Comparison of ENCODE assay signal across 22 cellular contexts in the genomic region with DNA sequence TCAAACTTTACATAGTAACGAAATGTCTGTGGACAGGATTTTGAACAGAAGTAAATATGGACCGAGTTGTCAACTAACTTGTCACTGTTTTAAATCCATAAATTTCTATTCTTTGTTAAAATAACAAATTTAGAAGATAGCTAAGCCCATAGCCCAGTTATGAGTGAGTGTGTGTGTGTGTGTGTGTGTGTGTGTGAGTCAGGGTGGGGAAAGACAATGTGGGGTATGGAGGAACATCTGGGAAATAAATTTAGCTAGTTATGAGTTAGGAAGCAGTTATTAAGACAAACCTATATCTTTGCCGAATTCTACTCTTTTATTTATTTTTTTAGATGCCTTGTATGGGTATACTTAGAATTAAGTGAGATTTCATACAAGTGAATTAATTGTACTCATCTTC. TPM values are rescaled to one million over a fixed set of nuclear protein-coding genes. Genes with fewer than 3 reads are reported as not detected.
DNase-seq lines count a peak whose midpoint lies in the region; ATAC-seq and TF ChIP-seq lines count a peak whose summit lies in the region.
"Had no signal": no experiment of that assay in that cellular context is flagged by ENCODE, and none has a peak within 500 bp of the region (broad histone marks: within the 10 kb centered on the region; RNA-seq: fewer than 3 reads in every experiment).

No MANE protein-coding gene starts in this region.

- H3K23ac ChIP-seq in mesenchymal stem cell (ENCODE audit: low read length in 2 of 2), result no peak overlapping the region

- peaks cover 23% of the 10 kb centered on the region for H3K79me2 ChIP-seq in ACC112 (ENCODE audit: control insufficient read depth, insufficient read depth, low read length, unreplicated experiment)

- H3K4me2 ChIP-seq in mesenchymal stem cell (ENCODE audit: low read length, poor library complexity, severe bottlenecking), result no peak overlapping the region
- H3K4me2 ChIP-seq: A549; BLaER1 treated with 17β-estradiol and CSF1 and Interleukin-3, amounts not matched to agents 10 nM and 100 nM had no signal

- peaks cover 35% of the 10 kb centered on the region for H3K4me1 ChIP-seq in ACC112 (ENCODE audit: control insufficient read depth, insufficient read depth, low read length, unreplicated experiment)
- no peaks in the 10 kb centered on the region for H3K4me1 ChIP-seq in mesenchymal stem cell (ENCODE audit: control insufficient read depth, insufficient read depth, low read depth, low read length)
- H3K4me1 ChIP-seq: BLaER1 treated with 17β-estradiol and CSF1 and Interleukin-3, amounts not matched to agents 10 nM and 100 nM; HAP-1 had no signal

- WGBS in mesenchymal stem cell, result no CpG with 5 or more reads among the region's 3 CpGs
- WGBS in lower leg skin, 2 donors, result 82 to 85% methylated on average over 3 of the region's 3 CpGs

- no peak overlapping the region for H4K91ac ChIP-seq in mesenchymal stem cell (ENCODE audit: low read length)

- no peak overlapping the region for H3K18ac ChIP-seq in mesenchymal stem cell (ENCODE audit: low read depth in 1 of 2, low read length in 2 of 2)

- no peak overlapping the region for H3K4me3 ChIP-seq in ACC112 (ENCODE audit: low read depth, low read length)
- peak overlapping the region; percentile 29 for H3K4me3 ChIP-seq in SK-N-MC
- H3K4me3 ChIP-seq in mesenchymal stem cell (ENCODE audit: insufficient read depth in 1 of 2, low read depth in 1 of 2, low read length in 2 of 2), result no peak overlapping the region
- H3K4me3 ChIP-seq in brain microvascular endothelial cell (ENCODE audit: low read depth, low read length), result no peak overlapping the region
- H3K4me3 ChIP-seq in lower leg skin (ENCODE audit: low read depth, poor library complexity, severe bottlenecking), result no peak overlapping the region
- H3K4me3 ChIP-seq: A549; BLaER1 treated with 17β-estradiol and CSF1 and Interleukin-3, amounts not matched to agents 10 nM and 100 nM; GM12878; HAP-1 had no signal

- H3K27me3 ChIP-seq in ACC112 (ENCODE audit: insufficient read depth, low read length), result no peaks in the 10 kb centered on the region
- no peaks in the 10 kb centered on the region for H3K27me3 ChIP-seq in mesenchymal stem cell (ENCODE audit: control insufficient read depth in 1 of 2, insufficient read depth in 1 of 2, low read length in 2 of 2)
- no peaks in the 10 kb centered on the region for H3K27me3 ChIP-seq in brain microvascular endothelial cell (replicated peaks)
- H3K27me3 ChIP-seq: BLaER1 treated with 17β-estradiol and CSF1 and Interleukin-3, amounts not matched to agents 10 nM and 100 nM had no signal

- intact Hi-C loops in left colon (cut with DNase I, micrococcal nuclease), result no loop called here
- intact Hi-C loops in lower leg skin (cut with DNase I; ENCODE audit: low total_unique reads), result no loop called here

- H3K4me3 Mint-ChIP-seq in HFFc6, result peak overlapping the region; percentile 2; the same call in 1 of the 2 replicates
- H3K4me3 Mint-ChIP-seq: B cell; CD4-positive, CD25-positive, alpha-beta regulatory T cell; CD8-positive, alpha-beta memory T cell; IgD-negative memory B cell had no signal

- in situ Hi-C loops in brain microvascular endothelial cell (cut with HindIII; ENCODE audit: low pct_ligation_motif_present, low sequenced_read_pairs), result no loop called here

- peaks cover 18% of the 10 kb centered on the region for H3K36me3 Mint-ChIP-seq in HFFc6 (ENCODE audit: low read depth)
- H3K36me3 Mint-ChIP-seq: CD4-positive, CD25-positive, alpha-beta regulatory T cell; IgD-negative memory B cell had no signal

- no peak overlapping the region for H2AK5ac ChIP-seq in mesenchymal stem cell (ENCODE audit: low read length, severe bottlenecking)

- H3K27me3 Mint-ChIP-seq in HFFc6 (ENCODE audit: insufficient read depth), result peaks cover 2% of the 10 kb centered on the region; the same call in 1 of the 2 replicates

- DNase-seq in HFFc6 (no peak), SK-N-MC (ENCODE audit: low read depth, low spot score) (no peak), mesenchymal stem cell (no peak), NCI-H510A treated with DMSO at 0.1 percent for 48 hours (lab: John Stamatoyannopoulos, UW) (no peak), left colon (no peak), brain microvascular endothelial cell (no peak), lower leg skin (ENCODE audit: low spot score in 2 of 2) (no peak)
- DNase-seq: CD4-positive, CD25-positive, alpha-beta regulatory T cell; CD8-positive, alpha-beta memory T cell; COR-L47; DMS 273 treated with DMSO at 0.1 percent for 48 hours; DMS53; DND-41 had no signal

- no peak for TF ChIP-seq POLR2A in lower leg skin (IDR thresholded peaks at IDR 0.05)

- TF ChIP-seq CTCF in HFFc6 (IDR thresholded peaks at IDR 0.05) (no peak), brain microvascular endothelial cell (IDR thresholded peaks at IDR 0.05; ENCODE audit: low read depth, low read length, missing control alignments) (no peak), lower leg skin (IDR thresholded peaks at IDR 0.05) (no peak)

- peaks cover 69% of the 10 kb centered on the region for H3K4me1 Mint-ChIP-seq in HFFc6 (ENCODE audit: low read depth)
- H3K4me1 Mint-ChIP-seq: B cell; CD4-positive, CD25-positive, alpha-beta regulatory T cell; CD8-positive, alpha-beta memory T cell; IgD-negative memory B cell had no signal

- no peaks in the 10 kb centered on the region for H3K9me3 Mint-ChIP-seq in HFFc6
- H3K9me3 Mint-ChIP-seq: IgD-negative memory B cell had no signal

- ATAC-seq in left colon, result no peak
- ATAC-seq: A549, GM12878 had no signal

- H2BK5ac ChIP-seq in mesenchymal stem cell (ENCODE audit: low read depth, low read length, poor library complexity, severe bottlenecking), result no peak overlapping the region

- H3K79me1 ChIP-seq in mesenchymal stem cell (replicated peaks; ENCODE audit: low read length, poor library complexity, severe bottlenecking), result peaks cover 5% of the 10 kb centered on the region

- no peaks in the 10 kb centered on the region for H3K9me3 ChIP-seq in SK-N-MC (ENCODE audit: low read depth, low read length)
- no peaks in the 10 kb centered on the region for H3K9me3 ChIP-seq in mesenchymal stem cell (ENCODE audit: control insufficient read depth, low read length)
- H3K9me3 ChIP-seq: A549 had no signal

- peak overlapping the region; percentile 54 for H3K27ac ChIP-seq in ACC112 (ENCODE audit: low read depth, low read length)
- H3K27ac ChIP-seq in SK-N-MC, result peak overlapping the region; percentile 95
- H3K27ac ChIP-seq in mesenchymal stem cell (ENCODE audit: low read length, poor library complexity, severe bottlenecking), result no peak overlapping the region
- no peak overlapping the region for H3K27ac ChIP-seq in brain microvascular endothelial cell
- H3K27ac ChIP-seq: 22Rv1; A549; BLaER1 treated with 17β-estradiol and CSF1 and Interleukin-3, amounts not matched to agents 10 nM and 100 nM; HL-60 had no signal

- H3K9ac ChIP-seq in SK-N-MC (ENCODE audit: insufficient read length) (no peak overlapping the region), mesenchymal stem cell (ENCODE audit: low read length) (peak overlapping the region; percentile 36)
- H3K9ac ChIP-seq: BLaER1 treated with 17β-estradiol and CSF1 and Interleukin-3, amounts not matched to agents 10 nM and 100 nM had no signal

- H3K4ac ChIP-seq in mesenchymal stem cell (ENCODE audit: low read depth in 1 of 2, low read length in 2 of 2), result no peak overlapping the region

- H3K27ac Mint-ChIP-seq in HFFc6, result peak overlapping the region; percentile 87
- H3K27ac Mint-ChIP-seq: B cell; CD4-positive, CD25-positive, alpha-beta regulatory T cell; IgD-negative memory B cell had no signal

- H2BK120ac ChIP-seq in mesenchymal stem cell (ENCODE audit: low read depth, low read length), result no peak overlapping the region

- H2BK15ac ChIP-seq in mesenchymal stem cell (ENCODE audit: low read depth, poor library complexity, severe bottlenecking), result no peak overlapping the region

- no peak overlapping the region for H4K8ac ChIP-seq in mesenchymal stem cell (ENCODE audit: low read length)

- no peak overlapping the region for H2BK12ac ChIP-seq in mesenchymal stem cell (ENCODE audit: low read length in 2 of 2)

- H2AFZ ChIP-seq in ACC112 (ENCODE audit: low read length, unreplicated experiment) (no peak overlapping the region), mesenchymal stem cell (ENCODE audit: low read depth, low read length) (no peak overlapping the region)

- H3K36me3 ChIP-seq in ACC112 (ENCODE audit: insufficient read depth, low read length) (no peaks in the 10 kb centered on the region), SK-N-MC (ENCODE audit: insufficient read depth, low read length) (no peaks in the 10 kb centered on the region; the same call in 1 of the 2 replicates), mesenchymal stem cell (ENCODE audit: control insufficient read depth in 1 of 2, insufficient read depth in 2 of 2, low read depth in 1 of 2, low read length in 2 of 2) (peaks cover 2 to 9% of the 10 kb centered on the region in 2 experiments), brain microvascular endothelial cell (replicated peaks) (no peaks in the 10 kb centered on the region)
- H3K36me3 ChIP-seq: BLaER1 treated with 17β-estradiol and CSF1 and Interleukin-3, amounts not matched to agents 10 nM and 100 nM; HAP-1 had no signal

- no peak overlapping the region for H3K14ac ChIP-seq in mesenchymal stem cell (ENCODE audit: low read length in 2 of 2)

RNA-seq across cellular contexts. Expression of gene TPBG, which starts 9.0 kb away (rescaled TPM):
- total RNA-seq in HFFc6 (2021; fragmentation: NEBNext Ultra II Directional; extraction: Animal tissue kit (Norgen Biotek cat#: 25700)), result 100 to 1,000 TPM in 1 of 6 experiments, 10 to 100 TPM in 5; 70.0 to 123 (median 84.6) TPM
- 55.2 TPM for polyA plus RNA-seq in mesenchymal stem cell (2013, experiment 1 of 2)
- 56.5 TPM for polyA plus RNA-seq in mesenchymal stem cell (2013, experiment 2 of 2)
- 10 to 100 TPM; 13.1 TPM for total RNA-seq in left colon
- 10 to 100 TPM; 22.3 to 31.2 (median 30.3) TPM for total RNA-seq in lower leg skin
- total RNA-seq: B cell; CD4-positive, CD25-positive, alpha-beta regulatory T cell; CD8-positive, alpha-beta memory T cell had no signal
- polyA plus RNA-seq: CD4-positive, CD25-positive, alpha-beta regulatory T cell; IgD-negative memory B cell had no signal

Comparison
In these comparisons a context has a peak if more than half of its experiments do, and no peak if none do; other contexts are left out.
1. H3K27ac ChIP-seq: peak in ACC112 (single experiment) and SK-N-MC (single experiment); none in mesenchymal stem cell (single experiment) and brain microvascular endothelial cell (single experiment).